Comparison of ENCODE assay signal across 9 cellular contexts in the genomic region with DNA sequence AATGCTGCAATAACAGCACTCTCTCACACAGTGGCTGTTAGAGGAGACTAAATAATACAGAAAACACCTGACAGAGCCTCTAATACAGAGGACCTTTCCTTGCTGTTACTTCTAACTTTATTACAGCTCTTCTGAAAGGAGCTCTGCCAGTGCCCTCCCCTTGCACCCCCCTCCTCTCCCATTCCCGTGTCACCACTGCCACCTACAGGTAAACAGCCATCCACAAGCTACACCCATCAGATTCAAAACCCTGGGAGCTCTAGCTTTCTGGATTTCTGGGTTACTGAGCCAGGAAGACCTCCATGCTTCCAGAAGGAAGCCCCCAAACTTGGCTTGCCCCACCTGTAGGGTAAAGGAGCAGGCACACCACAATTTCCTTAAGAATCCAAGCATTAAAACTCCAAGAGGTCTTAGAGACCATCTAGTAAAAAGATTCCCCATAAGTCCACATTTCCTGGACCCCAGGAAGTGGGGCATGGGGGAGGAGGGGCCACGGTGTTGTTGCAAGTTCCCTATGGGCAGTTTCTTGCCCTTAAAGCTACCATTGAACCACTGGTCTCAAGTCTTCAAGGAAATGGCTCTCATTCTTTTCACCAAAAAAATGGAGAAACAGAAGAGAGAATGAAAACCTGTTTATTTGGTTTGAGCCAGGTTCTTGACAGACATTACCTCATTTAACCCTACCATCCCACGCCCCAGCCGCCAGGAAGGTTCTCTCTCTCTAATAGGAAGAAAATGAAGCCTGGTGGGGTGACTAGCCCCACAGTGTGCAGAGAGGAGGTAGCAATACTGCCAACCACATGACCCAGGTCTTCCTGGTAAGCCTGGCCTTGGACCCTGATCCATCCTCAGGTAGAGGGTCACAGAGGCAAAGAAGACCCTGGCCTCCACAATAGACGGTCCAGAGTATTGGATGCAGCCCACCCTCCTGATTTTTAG. TPM values are rescaled to one million over a fixed set of nuclear protein-coding genes. Genes with fewer than 3 reads are reported as not detected.
DNase-seq lines count a peak whose midpoint lies in the region; ATAC-seq, FAIRE-seq and TF ChIP-seq lines count a peak whose summit lies in the region.
"Had no signal": no experiment of that assay in that cellular context is flagged by ENCODE, and none has a peak within 500 bp of the region (broad histone marks: within the 10 kb centered on the region; RNA-seq: fewer than 3 reads in every experiment).

No MANE protein-coding gene starts in this region.

- H3K9me3 ChIP-seq in tibial nerve, result no peaks in the 10 kb centered on the region

- peaks cover 58% of the 10 kb centered on the region for H3K4me1 ChIP-seq in KMS-11 (ENCODE audit: low read depth, poor library complexity, severe bottlenecking)
- peaks cover 0 to 72% (median 44%) of the 10 kb centered on the region in 4 donors for H3K4me1 ChIP-seq in tibial nerve

- H3K36me3 ChIP-seq in KMS-11 (ENCODE audit: insufficient read depth) (no peaks in the 10 kb centered on the region), tibial nerve (no peaks in the 10 kb centered on the region)

- H3K4me3 Mint-ChIP-seq in osteocyte (ENCODE audit: unreplicated experiment), result no peak overlapping the region
- H3K4me3 Mint-ChIP-seq: central memory CD8-positive, alpha-beta T cell had no signal

- H3K4me2 ChIP-seq in KMS-11, result peak overlapping the region; percentile 31; the same call in 1 of the 2 replicates

- H3K9ac ChIP-seq in KMS-11, result no peak overlapping the region

- H4K20me1 ChIP-seq in KMS-11 (ENCODE audit: insufficient read depth), result no peaks in the 10 kb centered on the region

- 35 to 43% methylated on average over 5 of the region's 5 CpGs for WGBS in tibial nerve, 2 donors

- peak overlapping the region; percentile 27 for H3K27ac Mint-ChIP-seq in osteocyte (ENCODE audit: unreplicated experiment)

- no peaks in the 10 kb centered on the region for H3K79me2 ChIP-seq in KMS-11 (ENCODE audit: insufficient read depth, low read depth)

- H2AFZ ChIP-seq in KMS-11 (ENCODE audit: low read depth), result no peak overlapping the region

- H3K4me3 ChIP-seq in KMS-11 (IDR thresholded peaks at IDR 0.05; ENCODE audit: insufficient read depth, low read depth, low read length) (no peak overlapping the region), tibial nerve (no peak overlapping the region)

- H3K27ac ChIP-seq in KMS-11, result peak overlapping the region; percentile 6; the same call in 1 of the 2 replicates
- peak overlapping the region; percentile 28 to 93 (median 68) for H3K27ac ChIP-seq in tibial nerve

- DNase-seq in DMS153 treated with DMSO at 0.1 percent for 48 hours (lab: John Stamatoyannopoulos, UW; ENCODE audit: unreplicated experiment) (peak; percentile 14), SHP77 (lab: John Stamatoyannopoulos, UW) (peak; percentile 81 to 88), frontal cortex (ENCODE audit: low spot score in 2 of 2) (peak; percentile 51 to 65), osteocyte (ENCODE audit: extremely low spot score, unreplicated experiment) (no peak), tibial nerve (ENCODE audit: low spot score in 2 of 2) (peak; percentile 54 to 85)
- peak; percentile 83 for DNase-seq in activated effector memory CD4-positive, alpha-beta T cell treated with anti-CD3 and anti-CD28 coated beads, Interleukin-2, amount 50 U/mL, for 16 hours

- no peak for FAIRE-seq in frontal cortex (lab: Jason Lieb, UNC)

- peaks cover 72% of the 10 kb centered on the region for H3K4me1 Mint-ChIP-seq in osteocyte (ENCODE audit: unreplicated experiment)

- H3K27me3 ChIP-seq in KMS-11 (ENCODE audit: insufficient read depth, low read depth) (no peaks in the 10 kb centered on the region), tibial nerve (no peaks in the 10 kb centered on the region)

- peaks cover 2% of the 10 kb centered on the region for H3K36me3 Mint-ChIP-seq in osteocyte (ENCODE audit: unreplicated experiment)

- TF ChIP-seq CTCF in KMS-11 (conservative IDR thresholded peaks at IDR 0.05; ENCODE audit: low read depth, low read length), result peak; percentile 80
- TF ChIP-seq CTCF in osteocyte (IDR thresholded peaks at IDR 0.05), result peak; percentile 82
- TF ChIP-seq CTCF in tibial nerve (IDR thresholded peaks at IDR 0.05), result peak; percentile 68 to 83 (median 76)

- no peaks in the 10 kb centered on the region for H3K9me3 Mint-ChIP-seq in osteocyte (ENCODE audit: unreplicated experiment)
- H3K9me3 Mint-ChIP-seq: central memory CD8-positive, alpha-beta T cell had no signal

- no peak for ATAC-seq in GM19324 (IDR thresholded peaks at IDR 0.05; ENCODE audit: low FRiP score, unreplicated experiment)

- no peaks in the 10 kb centered on the region for H3K27me3 Mint-ChIP-seq in osteocyte (ENCODE audit: unreplicated experiment)
- H3K27me3 Mint-ChIP-seq: central memory CD8-positive, alpha-beta T cell had no signal

- no peak for TF ChIP-seq EP300 in tibial nerve (IDR thresholded peaks at IDR 0.05)

- no peak for TF ChIP-seq POLR2A in tibial nerve (IDR thresholded peaks at IDR 0.05)

RNA-seq across cellular contexts. Expression of a gene that starts 52.8 kb away (rescaled TPM):
- total RNA-seq in frontal cortex (16.7 TPM), osteocyte (69.7 and 69.8 TPM in 2 replicates), tibial nerve (100 to 1,000 TPM in 1 of 4 donors, 10 to 100 TPM in 3; 83.4 to 109 (median 96.8) TPM)

RNA-seq across cellular contexts. Expression of a gene that starts 53.2 kb away (rescaled TPM):
- total RNA-seq in frontal cortex (1.6 TPM), osteocyte (2.1 and 2.9 TPM in 2 replicates), tibial nerve (1 to 10 TPM; 4.3 to 8.6 (median 6.0) TPM)
